18 cellular contexts compared by ENCODE assay signal in the genomic region with DNA sequence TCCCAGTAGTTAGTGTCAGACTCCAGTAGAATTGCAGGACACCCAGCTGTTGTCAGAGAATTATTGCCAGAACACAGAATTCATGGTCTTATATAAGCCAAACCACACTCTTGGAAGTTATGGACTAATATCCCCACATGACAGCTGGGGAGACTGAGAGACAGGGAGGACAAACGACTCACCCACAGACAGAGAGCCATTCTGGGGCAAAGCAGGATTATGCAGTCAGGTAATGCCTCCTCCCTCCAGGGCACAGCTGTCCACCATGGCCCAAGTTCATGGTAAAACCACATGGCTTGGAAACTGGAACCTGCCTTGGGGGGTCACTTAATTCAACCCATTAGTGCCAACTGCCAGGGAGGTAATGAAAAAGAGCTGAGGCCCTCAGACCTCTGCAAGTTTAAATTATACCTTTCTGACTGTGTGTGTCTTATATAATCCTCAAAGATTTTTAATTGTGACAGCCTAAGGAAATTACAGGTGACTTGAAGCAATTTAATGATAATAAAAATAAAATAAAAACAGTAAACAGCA.
"Had no signal": no experiment of that assay in that cellular context is flagged by ENCODE, and none has a peak within 500 bp of the region (broad histone marks: within the 10 kb centered on the region; RNA-seq: fewer than 3 reads in every experiment).

No MANE protein-coding gene starts in this region.

- H3K4me1 ChIP-seq: pancreas, spleen had no signal

- H3K4me3 ChIP-seq: adrenal gland, mucosa of descending colon, pancreas, spleen had no signal

- H3K27me3 ChIP-seq: adrenal gland, pancreas had no signal

- H3K36me3 ChIP-seq: adrenal gland, pancreas, spleen had no signal

- H3K36me3 Mint-ChIP-seq: stimulated activated memory B cell treated with anti-CD40 and anti-IgM and Interleukin-4, amounts not matched to agents 10 μg/mL and 1 μg/mL and 100 μg/mL, for 72 hours; type B pancreatic cell had no signal

- H3K9me3 ChIP-seq: adrenal gland, mucosa of descending colon, pancreas, spleen had no signal

- H3K27ac Mint-ChIP-seq: dendritic cell treated with granulocyte-macrophage colony-stimulating factor and Interleukin-4, amounts not matched to agents 40 ng/mL and 50 ng/mL, for 4 days; effector memory CD8-positive, alpha-beta T cell; immature natural killer cell; stimulated activated memory B cell treated with anti-CD40 and anti-IgM and Interleukin-4, amounts not matched to agents 10 μg/mL and 1 μg/mL and 100 μg/mL, for 72 hours; T-helper 1 cell treated with Interleukin-12 subunit alpha and Interleukin-12 subunit beta and Interleukin-4 antibody, amounts not matched to agents 30 μg/mL and 1 μg/mL, for 36 hours had no signal

- H3K27ac ChIP-seq: adrenal gland, pancreas, spleen had no signal

- H3K4me3 Mint-ChIP-seq: central memory CD8-positive, alpha-beta T cell; dendritic cell treated with granulocyte-macrophage colony-stimulating factor and Interleukin-4, amounts not matched to agents 40 ng/mL and 50 ng/mL, for 4 days; effector memory CD8-positive, alpha-beta T cell; immature natural killer cell; stimulated activated memory B cell treated with anti-CD40 and anti-IgM and Interleukin-4, amounts not matched to agents 10 μg/mL and 1 μg/mL and 100 μg/mL, for 72 hours; T-helper 1 cell treated with Interleukin-12 subunit alpha and Interleukin-12 subunit beta and Interleukin-4 antibody, amounts not matched to agents 30 μg/mL and 1 μg/mL, for 36 hours had no signal

- ATAC-seq: activated CD4-positive, CD25-positive, alpha-beta regulatory T cell treated with anti-CD3 and anti-CD28 coated beads, Interleukin-2, amount 50 U/mL, for 24 hours; effector memory CD8-positive, alpha-beta T cell; left cardiac atrium; mucosa of descending colon; pancreas; stimulated activated memory B cell treated with anti-CD40 and anti-IgM and Interleukin-4, amounts not matched to agents 10 μg/mL and 1 μg/mL and 100 μg/mL, for 72 hours had no signal

- H3K9me3 Mint-ChIP-seq: central memory CD8-positive, alpha-beta T cell; dendritic cell treated with granulocyte-macrophage colony-stimulating factor and Interleukin-4, amounts not matched to agents 40 ng/mL and 50 ng/mL, for 4 days; T-helper 1 cell treated with Interleukin-12 subunit alpha and Interleukin-12 subunit beta and Interleukin-4 antibody, amounts not matched to agents 30 μg/mL and 1 μg/mL, for 36 hours; type B pancreatic cell had no signal

- H3K4me1 Mint-ChIP-seq: central memory CD8-positive, alpha-beta T cell; immature natural killer cell; stimulated activated memory B cell treated with anti-CD40 and anti-IgM and Interleukin-4, amounts not matched to agents 10 μg/mL and 1 μg/mL and 100 μg/mL, for 72 hours had no signal

- DNase-seq: activated CD4-positive, alpha-beta T cell treated with anti-CD3 and anti-CD28 coated beads, Interleukin-2, amount 50 U/mL, for 4 hours; activated naive CD4-positive, alpha-beta T cell treated with anti-CD3 and anti-CD28 coated beads, Interleukin-2, amount 50 U/mL, for 16 hours; activated T-cell treated with anti-CD3 and anti-CD28 coated beads, Interleukin-2, amount 50 U/mL, for 1 hour; adrenal gland; effector memory CD8-positive, alpha-beta T cell; erythroblast; immature natural killer cell; left cardiac atrium; mucosa of descending colon; pancreas; spleen; stimulated activated CD4-positive, alpha-beta T cell treated with anti-CD3 and anti-CD28 coated beads, Interleukin-1b, Interleukin-23, amount 100 ng/mL, for 48 hours had no signal
